In genomic region chr19:13843104-13843921, GRCh38 we compare ENCODE assay signal across 8 cellular contexts. TPM values are rescaled to one million over a fixed set of nuclear protein-coding genes. Genes with fewer than 3 reads are reported as not detected.
A peak's percentile ranks its signal among the peaks of the same experiment; 100 is the strongest.
DNase-seq lines count a peak whose midpoint lies in the region; ATAC-seq and TF ChIP-seq lines count a peak whose summit lies in the region.

No MANE protein-coding gene starts in this region.

- no peaks in the 10 kb centered on the region for H3K36me3 Mint-ChIP-seq in activated naive CD8-positive, alpha-beta T cell

- DNase-seq in BE2C (peak; percentile 87), HT1080 (ENCODE audit: low read depth) (peak; percentile 68), left ventricle myocardium superior (peak; percentile 67), skeletal muscle cell (ENCODE audit: low read depth) (no peak), NCI-H2171 (lab: John Stamatoyannopoulos, UW) (no peak), cerebellar nuclear complex (lab: John Stamatoyannopoulos, UW) (no peak)

- ATAC-seq in left ventricle myocardium superior (no peak), GM18868 (IDR thresholded peaks at IDR 0.05; ENCODE audit: unreplicated experiment) (no peak)

- no peaks in the 10 kb centered on the region for H3K36me3 ChIP-seq in BE2C

- H3K27me3 ChIP-seq in BE2C = no peaks in the 10 kb centered on the region

- H3K4me1 ChIP-seq in BE2C = peaks cover 28% of the 10 kb centered on the region

- no peaks in the 10 kb centered on the region for H3K9me3 Mint-ChIP-seq in activated naive CD8-positive, alpha-beta T cell (ENCODE audit: low read depth)

- TF ChIP-seq CTCF in BE2C (IDR thresholded peaks at IDR 0.05; ENCODE audit: low read depth, low read length) = no peak

- H3K9me3 ChIP-seq in BE2C = no peaks in the 10 kb centered on the region

- H3K27ac Mint-ChIP-seq in activated naive CD8-positive, alpha-beta T cell = peak overlapping the region; percentile 90

- peaks cover 48% of the 10 kb centered on the region for H3K4me1 Mint-ChIP-seq in activated naive CD8-positive, alpha-beta T cell (ENCODE audit: low read depth)

- H3K4me3 ChIP-seq in BE2C (ENCODE audit: low read depth, low read length) (peak overlapping the region; percentile 85), skeletal muscle cell (ENCODE audit: low read depth, low read length) (peak overlapping the region; percentile 56)

- peak overlapping the region; percentile 87 for H3K4me3 Mint-ChIP-seq in activated naive CD8-positive, alpha-beta T cell

- H3K27me3 Mint-ChIP-seq in activated naive CD8-positive, alpha-beta T cell = no peaks in the 10 kb centered on the region

- intact Hi-C loops in left ventricle myocardium superior (cut with micrococcal nuclease) = no loop called here

RNA-seq across cellular contexts. Expression of gene NANOS3, which starts 33.6 kb away (rescaled TPM):
- polyA plus RNA-seq in BE2C (2012; ENCODE audit: insufficient read depth, insufficient read length, low read depth) = 3.6 TPM
- total RNA-seq in HT1080 (2014; rRNA removed; shearing (Covaris generic)) = not detected in 2 replicates
- not detected in 2 replicates for polyA plus RNA-seq in HT1080 (2015; cell fraction: cytosol; rRNA removed)
- not detected in 2 replicates for polyA plus RNA-seq in HT1080 (2015; cell fraction: nucleus; rRNA removed)
- total RNA-seq in left ventricle myocardium superior = 0.69 TPM

RNA-seq across cellular contexts. Expression of gene ZSWIM4, which starts 48.1 kb away (rescaled TPM):
- polyA plus RNA-seq in BE2C (2012; ENCODE audit: insufficient read depth, insufficient read length, low read depth) = 13.4 TPM
- total RNA-seq in HT1080 (2014; rRNA removed; shearing (Covaris generic)) = 1.8 and 2.7 TPM in 2 replicates
- polyA plus RNA-seq in HT1080 (2015; cell fraction: cytosol; rRNA removed) = 8.2 and 9.2 TPM in 2 replicates
- polyA plus RNA-seq in HT1080 (2015; cell fraction: nucleus; rRNA removed) = 11.2 and 13.4 TPM in 2 replicates
- 2.3 TPM for total RNA-seq in left ventricle myocardium superior

Comparison
In these comparisons a context has a peak if more than half of its experiments do, and no peak if none do; other contexts are left out.
1. DNase-seq: peak in BE2C (single experiment), HT1080 (single experiment) and left ventricle myocardium superior (single experiment); none in skeletal muscle cell (single experiment), NCI-H2171 (single experiment) and cerebellar nuclear complex (0 of 2).